ENCODE assay signal across 1 cellular context in the genomic region with DNA sequence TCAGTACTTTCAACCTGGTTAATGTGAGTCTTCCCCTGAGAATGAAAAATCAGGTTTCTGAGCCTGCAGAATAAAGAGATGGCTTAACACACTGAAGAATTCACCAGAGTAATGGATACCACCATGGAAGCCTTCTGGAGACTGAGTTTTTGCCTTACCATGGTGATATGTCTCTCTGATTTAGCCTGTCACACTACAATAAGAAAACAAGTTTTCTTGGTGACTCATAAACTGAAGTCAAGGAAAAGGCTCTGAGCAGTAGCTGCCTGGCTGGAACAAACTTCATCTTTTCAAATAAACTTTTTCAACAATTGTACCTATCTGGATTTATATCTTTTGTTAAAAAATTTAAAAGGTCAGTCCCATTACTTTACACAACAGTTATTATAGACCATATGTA.
TF ChIP-seq lines count a peak whose summit lies in the region.

No MANE protein-coding gene starts in this region.

TF ChIP-seq in SK-N-SH, 30 proteins besides CTCF, POLR2A, EP300 and RAD21 (continued from another document):
- TF ChIP-seq GATA2 (CRISPR knock-in tag; IDR thresholded peaks at IDR 0.05), result no peak
- TF ChIP-seq, protein P1, sequence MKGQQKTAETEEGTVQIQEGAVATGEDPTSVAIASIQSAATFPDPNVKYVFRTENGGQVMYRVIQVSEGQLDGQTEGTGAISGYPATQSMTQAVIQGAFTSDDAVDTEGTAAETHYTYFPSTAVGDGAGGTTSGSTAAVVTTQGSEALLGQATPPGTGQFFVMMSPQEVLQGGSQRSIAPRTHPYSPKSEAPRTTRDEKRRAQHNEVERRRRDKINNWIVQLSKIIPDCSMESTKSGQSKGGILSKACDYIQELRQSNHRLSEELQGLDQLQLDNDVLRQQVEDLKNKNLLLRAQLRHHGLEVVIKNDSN (IDR thresholded peaks at IDR 0.05; ENCODE audit: borderline replicate concordance, low read depth), result no peak
- no peak for TF ChIP-seq GABPA (IDR thresholded peaks at IDR 0.05; ENCODE audit: low read depth)
- TF ChIP-seq EZH2phosphoT487 (IDR thresholded peaks at IDR 0.05; ENCODE audit: borderline replicate concordance, low read depth), result no peak
- TF ChIP-seq RFX5 (IDR thresholded peaks at IDR 0.05; ENCODE audit: low read length), result no peak
- TF ChIP-seq, protein P2, sequence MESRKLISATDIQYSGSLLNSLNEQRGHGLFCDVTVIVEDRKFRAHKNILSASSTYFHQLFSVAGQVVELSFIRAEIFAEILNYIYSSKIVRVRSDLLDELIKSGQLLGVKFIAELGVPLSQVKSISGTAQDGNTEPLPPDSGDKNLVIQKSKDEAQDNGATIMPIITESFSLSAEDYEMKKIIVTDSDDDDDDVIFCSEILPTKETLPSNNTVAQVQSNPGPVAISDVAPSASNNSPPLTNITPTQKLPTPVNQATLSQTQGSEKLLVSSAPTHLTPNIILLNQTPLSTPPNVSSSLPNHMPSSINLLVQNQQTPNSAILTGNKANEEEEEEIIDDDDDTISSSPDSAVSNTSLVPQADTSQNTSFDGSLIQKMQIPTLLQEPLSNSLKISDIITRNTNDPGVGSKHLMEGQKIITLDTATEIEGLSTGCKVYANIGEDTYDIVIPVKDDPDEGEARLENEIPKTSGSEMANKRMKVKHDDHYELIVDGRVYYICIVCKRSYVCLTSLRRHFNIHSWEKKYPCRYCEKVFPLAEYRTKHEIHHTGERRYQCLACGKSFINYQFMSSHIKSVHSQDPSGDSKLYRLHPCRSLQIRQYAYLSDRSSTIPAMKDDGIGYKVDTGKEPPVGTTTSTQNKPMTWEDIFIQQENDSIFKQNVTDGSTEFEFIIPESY (IDR thresholded peaks at IDR 0.05; ENCODE audit: borderline replicate concordance, low read depth), result no peak
- TF ChIP-seq, protein P3, sequence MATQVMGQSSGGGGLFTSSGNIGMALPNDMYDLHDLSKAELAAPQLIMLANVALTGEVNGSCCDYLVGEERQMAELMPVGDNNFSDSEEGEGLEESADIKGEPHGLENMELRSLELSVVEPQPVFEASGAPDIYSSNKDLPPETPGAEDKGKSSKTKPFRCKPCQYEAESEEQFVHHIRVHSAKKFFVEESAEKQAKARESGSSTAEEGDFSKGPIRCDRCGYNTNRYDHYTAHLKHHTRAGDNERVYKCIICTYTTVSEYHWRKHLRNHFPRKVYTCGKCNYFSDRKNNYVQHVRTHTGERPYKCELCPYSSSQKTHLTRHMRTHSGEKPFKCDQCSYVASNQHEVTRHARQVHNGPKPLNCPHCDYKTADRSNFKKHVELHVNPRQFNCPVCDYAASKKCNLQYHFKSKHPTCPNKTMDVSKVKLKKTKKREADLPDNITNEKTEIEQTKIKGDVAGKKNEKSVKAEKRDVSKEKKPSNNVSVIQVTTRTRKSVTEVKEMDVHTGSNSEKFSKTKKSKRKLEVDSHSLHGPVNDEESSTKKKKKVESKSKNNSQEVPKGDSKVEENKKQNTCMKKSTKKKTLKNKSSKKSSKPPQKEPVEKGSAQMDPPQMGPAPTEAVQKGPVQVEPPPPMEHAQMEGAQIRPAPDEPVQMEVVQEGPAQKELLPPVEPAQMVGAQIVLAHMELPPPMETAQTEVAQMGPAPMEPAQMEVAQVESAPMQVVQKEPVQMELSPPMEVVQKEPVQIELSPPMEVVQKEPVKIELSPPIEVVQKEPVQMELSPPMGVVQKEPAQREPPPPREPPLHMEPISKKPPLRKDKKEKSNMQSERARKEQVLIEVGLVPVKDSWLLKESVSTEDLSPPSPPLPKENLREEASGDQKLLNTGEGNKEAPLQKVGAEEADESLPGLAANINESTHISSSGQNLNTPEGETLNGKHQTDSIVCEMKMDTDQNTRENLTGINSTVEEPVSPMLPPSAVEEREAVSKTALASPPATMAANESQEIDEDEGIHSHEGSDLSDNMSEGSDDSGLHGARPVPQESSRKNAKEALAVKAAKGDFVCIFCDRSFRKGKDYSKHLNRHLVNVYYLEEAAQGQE (IDR thresholded peaks at IDR 0.05; ENCODE audit: low read depth, low read length), result no peak
- TF ChIP-seq JUND (IDR thresholded peaks at IDR 0.05), result peak; percentile 58
- TF ChIP-seq, protein P4, sequence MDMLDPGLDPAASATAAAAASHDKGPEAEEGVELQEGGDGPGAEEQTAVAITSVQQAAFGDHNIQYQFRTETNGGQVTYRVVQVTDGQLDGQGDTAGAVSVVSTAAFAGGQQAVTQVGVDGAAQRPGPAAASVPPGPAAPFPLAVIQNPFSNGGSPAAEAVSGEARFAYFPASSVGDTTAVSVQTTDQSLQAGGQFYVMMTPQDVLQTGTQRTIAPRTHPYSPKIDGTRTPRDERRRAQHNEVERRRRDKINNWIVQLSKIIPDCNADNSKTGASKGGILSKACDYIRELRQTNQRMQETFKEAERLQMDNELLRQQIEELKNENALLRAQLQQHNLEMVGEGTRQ (IDR thresholded peaks at IDR 0.05; ENCODE audit: borderline replicate concordance, low read depth, low read length), result no peak
- TF ChIP-seq CHD2 (IDR thresholded peaks at IDR 0.05; ENCODE audit: low read length, partially characterized antibody), result no peak
- TF ChIP-seq RCOR1 (IDR thresholded peaks at IDR 0.05; ENCODE audit: low read length), result no peak
- no peak for TF ChIP-seq MEF2A (IDR thresholded peaks at IDR 0.05; ENCODE audit: borderline replicate concordance, low read depth)
- TF ChIP-seq FOSL2 (IDR thresholded peaks at IDR 0.05; ENCODE audit: borderline replicate concordance, low read depth), result peak; percentile 50; the same call in 1 of the 2 replicates
